In the genomic region with DNA sequence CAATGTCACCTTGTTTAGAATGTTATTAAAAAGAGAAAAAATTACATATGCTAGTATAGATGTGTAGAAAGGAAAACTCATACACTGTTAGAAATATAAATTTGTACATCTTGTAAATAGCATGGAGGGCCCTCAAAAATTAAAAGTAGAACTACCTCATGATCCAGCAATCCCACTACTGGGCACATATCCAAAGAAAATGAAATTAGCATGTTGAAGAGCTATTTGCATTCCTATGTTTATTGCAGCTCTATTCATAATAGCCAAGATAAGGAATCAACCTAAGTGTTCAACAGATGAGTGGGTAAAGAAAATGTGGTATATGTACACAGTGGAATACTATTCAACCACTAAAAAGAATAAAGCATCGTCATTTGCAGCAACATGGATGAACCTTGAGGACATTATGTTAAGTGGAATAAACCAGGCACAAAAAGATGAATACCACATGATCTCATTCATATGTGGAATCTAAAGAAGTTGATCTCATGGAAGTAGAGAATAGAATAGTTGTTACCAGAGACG, we compare ENCODE assay signal across 29 cellular contexts.
"Had no signal": no experiment of that assay in that cellular context is flagged by ENCODE, and none has a peak within 500 bp of the region (broad histone marks: within the 10 kb centered on the region; RNA-seq: fewer than 3 reads in every experiment).

No MANE protein-coding gene starts in this region.

- H3K27me3 Mint-ChIP-seq: central memory CD8-positive, alpha-beta T cell; stimulated activated naive CD8-positive, alpha-beta T cell treated with anti-CD3 and anti-CD28 coated beads, Interleukin-15, Interleukin-2, amounts not matched to agents 100 ng/mL and 50 ng/mL, for 24 hours had no signal

- DNase-seq: activated CD4-positive, alpha-beta T cell treated with anti-CD3 and anti-CD28 coated beads for 1 hour; activated CD4-positive, alpha-beta T cell treated with anti-CD3 and anti-CD28 coated beads, Interleukin-2, amount 50 U/mL, for 1 hour; activated CD8-positive, alpha-beta T cell treated with anti-CD3 and anti-CD28 coated beads, Interleukin-2, amount 10 ng/mL, durations not matched to agents 7 days and 5 days; activated gamma-delta T cell; aorta; dorsolateral prefrontal cortex; esophagus squamous epithelium; heart left ventricle; left ventricle myocardium superior; mammary epithelial cell; natural killer cell; ovary; psoas muscle; right cardiac atrium; stimulated activated CD4-positive, alpha-beta T cell treated with anti-CD3 and anti-CD28 coated beads, Interleukin-12 subunit alpha, Interleukin-12 subunit beta, amount 100 ng/mL, for 4 hours; stimulated activated CD4-positive, alpha-beta T cell treated with anti-CD3 and anti-CD28 coated beads, Interleukin-4, amount 100 ng/mL, for 4 hours; substantia nigra; thyroid gland; upper lobe of right lung; WERI-Rb-1 had no signal

- H3K9me3 Mint-ChIP-seq: activated naive CD4-positive, alpha-beta T cell treated with anti-CD3 and anti-CD28 coated beads, Interleukin-2, amount 50 U/mL, for 24 hours; central memory CD8-positive, alpha-beta T cell had no signal

- H3K27ac Mint-ChIP-seq: activated CD8-positive, alpha-beta T cell treated with anti-CD3 and anti-CD28 coated beads, Interleukin-2, amount 10 ng/mL, durations not matched to agents 7 days and 5 days; activated naive CD4-positive, alpha-beta T cell treated with anti-CD3 and anti-CD28 coated beads, Interleukin-2, amount 50 U/mL, for 24 hours; activated T-helper 1 cell treated with anti-CD3 and anti-CD28 coated beads, Interleukin-12 subunit alpha, Interleukin-12 subunit beta, Interleukin-2, Interleukin-4 antibody, amounts not matched to agents 30 ng/mL and 10 ng/mL and 1 ng/mL, durations not matched to agents 14 hours and 24 hours and 36 hours; mesothelial cell of epicardium; natural killer cell; stimulated activated naive CD8-positive, alpha-beta T cell treated with anti-CD3 and anti-CD28 coated beads, Interleukin-15, Interleukin-2, amounts not matched to agents 100 ng/mL and 50 ng/mL, for 24 hours; T-helper 2 cell treated with Interferon-gamma antibody and Interleukin-4, amounts not matched to agents 5 μg/mL and 100 μg/mL, for 36 hours had no signal

- H3K27me3 ChIP-seq: breast epithelium, dorsolateral prefrontal cortex, esophagus squamous epithelium, heart left ventricle, ovary, thyroid gland, upper lobe of right lung had no signal

- FAIRE-seq: colon, islet of Langerhans had no signal

- H3K27ac ChIP-seq: breast epithelium, dorsolateral prefrontal cortex, esophagus squamous epithelium, heart left ventricle, ovary, psoas muscle, thyroid gland, upper lobe of right lung, WERI-Rb-1 had no signal

- H3K36me3 Mint-ChIP-seq: activated naive CD4-positive, alpha-beta T cell treated with anti-CD3 and anti-CD28 coated beads, Interleukin-2, amount 50 U/mL, for 24 hours; mesothelial cell of epicardium; natural killer cell had no signal

- H3K4me3 ChIP-seq: breast epithelium, dorsolateral prefrontal cortex, esophagus squamous epithelium, heart left ventricle, ovary, psoas muscle, thyroid gland, upper lobe of right lung had no signal

- H3K4me3 Mint-ChIP-seq: activated CD8-positive, alpha-beta T cell treated with anti-CD3 and anti-CD28 coated beads, Interleukin-2, amount 10 ng/mL, durations not matched to agents 7 days and 5 days; activated naive CD4-positive, alpha-beta T cell treated with anti-CD3 and anti-CD28 coated beads, Interleukin-2, amount 50 U/mL, for 24 hours; activated T-helper 1 cell treated with anti-CD3 and anti-CD28 coated beads, Interleukin-12 subunit alpha, Interleukin-12 subunit beta, Interleukin-2, Interleukin-4 antibody, amounts not matched to agents 30 ng/mL and 10 ng/mL and 1 ng/mL, durations not matched to agents 14 hours and 24 hours and 36 hours; central memory CD8-positive, alpha-beta T cell; mesothelial cell of epicardium; natural killer cell; stimulated activated naive CD8-positive, alpha-beta T cell treated with anti-CD3 and anti-CD28 coated beads, Interleukin-15, Interleukin-2, amounts not matched to agents 100 ng/mL and 50 ng/mL, for 24 hours; T-helper 2 cell treated with Interferon-gamma antibody and Interleukin-4, amounts not matched to agents 5 μg/mL and 100 μg/mL, for 36 hours had no signal

- H3K4me1 Mint-ChIP-seq: activated naive CD4-positive, alpha-beta T cell treated with anti-CD3 and anti-CD28 coated beads, Interleukin-2, amount 50 U/mL, for 24 hours; central memory CD8-positive, alpha-beta T cell; mesothelial cell of epicardium; natural killer cell had no signal

- H3K4me1 ChIP-seq: breast epithelium, esophagus squamous epithelium, psoas muscle, thyroid gland, upper lobe of right lung had no signal

- H3K36me3 ChIP-seq: breast epithelium, esophagus squamous epithelium, heart left ventricle, ovary, thyroid gland, upper lobe of right lung, WERI-Rb-1 had no signal

- H3K9me3 ChIP-seq: esophagus squamous epithelium, ovary, psoas muscle, thyroid gland, upper lobe of right lung had no signal
